In the genomic region with DNA sequence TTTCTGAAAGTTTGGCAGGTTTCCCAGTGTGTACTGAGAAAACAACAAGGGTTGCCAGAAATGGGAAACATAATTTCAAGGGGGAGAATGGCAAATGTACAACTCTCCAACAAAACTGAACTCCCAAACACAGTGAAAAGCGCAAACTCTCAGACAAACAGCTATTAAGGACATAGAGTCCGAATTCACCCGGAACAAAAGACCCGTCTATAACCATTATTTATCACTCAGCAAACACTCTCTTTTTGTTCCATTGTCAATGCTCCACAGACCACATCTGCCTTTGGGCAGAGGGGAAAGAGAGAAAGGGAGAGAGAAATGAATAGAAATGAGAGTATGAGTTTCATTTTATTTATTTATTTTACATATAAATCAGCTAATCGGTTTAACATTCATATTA, we compare ENCODE assay signal across 1 cellular context.
TF ChIP-seq lines count a peak whose summit lies in the region.

No MANE protein-coding gene starts in this region.

TF ChIP-seq in HepG2, 621 proteins besides CTCF, POLR2A, EP300 and RAD21 (continued from another document):
- TF ChIP-seq, protein P1, sequence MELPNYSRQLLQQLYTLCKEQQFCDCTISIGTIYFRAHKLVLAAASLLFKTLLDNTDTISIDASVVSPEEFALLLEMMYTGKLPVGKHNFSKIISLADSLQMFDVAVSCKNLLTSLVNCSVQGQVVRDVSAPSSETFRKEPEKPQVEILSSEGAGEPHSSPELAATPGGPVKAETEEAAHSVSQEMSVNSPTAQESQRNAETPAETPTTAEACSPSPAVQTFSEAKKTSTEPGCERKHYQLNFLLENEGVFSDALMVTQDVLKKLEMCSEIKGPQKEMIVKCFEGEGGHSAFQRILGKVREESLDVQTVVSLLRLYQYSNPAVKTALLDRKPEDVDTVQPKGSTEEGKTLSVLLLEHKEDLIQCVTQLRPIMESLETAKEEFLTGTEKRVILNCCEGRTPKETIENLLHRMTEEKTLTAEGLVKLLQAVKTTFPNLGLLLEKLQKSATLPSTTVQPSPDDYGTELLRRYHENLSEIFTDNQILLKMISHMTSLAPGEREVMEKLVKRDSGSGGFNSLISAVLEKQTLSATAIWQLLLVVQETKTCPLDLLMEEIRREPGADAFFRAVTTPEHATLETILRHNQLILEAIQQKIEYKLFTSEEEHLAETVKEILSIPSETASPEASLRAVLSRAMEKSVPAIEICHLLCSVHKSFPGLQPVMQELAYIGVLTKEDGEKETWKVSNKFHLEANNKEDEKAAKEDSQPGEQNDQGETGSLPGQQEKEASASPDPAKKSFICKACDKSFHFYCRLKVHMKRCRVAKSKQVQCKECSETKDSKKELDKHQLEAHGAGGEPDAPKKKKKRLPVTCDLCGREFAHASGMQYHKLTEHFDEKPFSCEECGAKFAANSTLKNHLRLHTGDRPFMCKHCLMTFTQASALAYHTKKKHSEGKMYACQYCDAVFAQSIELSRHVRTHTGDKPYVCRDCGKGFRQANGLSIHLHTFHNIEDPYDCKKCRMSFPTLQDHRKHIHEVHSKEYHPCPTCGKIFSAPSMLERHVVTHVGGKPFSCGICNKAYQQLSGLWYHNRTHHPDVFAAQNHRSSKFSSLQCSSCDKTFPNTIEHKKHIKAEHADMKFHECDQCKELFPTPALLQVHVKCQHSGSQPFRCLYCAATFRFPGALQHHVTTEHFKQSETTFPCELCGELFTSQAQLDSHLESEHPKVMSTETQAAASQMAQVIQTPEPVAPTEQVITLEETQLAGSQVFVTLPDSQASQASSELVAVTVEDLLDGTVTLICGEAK (IDR thresholded peaks at IDR 0.05), result no peak
- TF ChIP-seq, protein P1 (CRISPR knock-in tag; IDR thresholded peaks at IDR 0.05), result no peak
- TF ChIP-seq, protein P2, sequence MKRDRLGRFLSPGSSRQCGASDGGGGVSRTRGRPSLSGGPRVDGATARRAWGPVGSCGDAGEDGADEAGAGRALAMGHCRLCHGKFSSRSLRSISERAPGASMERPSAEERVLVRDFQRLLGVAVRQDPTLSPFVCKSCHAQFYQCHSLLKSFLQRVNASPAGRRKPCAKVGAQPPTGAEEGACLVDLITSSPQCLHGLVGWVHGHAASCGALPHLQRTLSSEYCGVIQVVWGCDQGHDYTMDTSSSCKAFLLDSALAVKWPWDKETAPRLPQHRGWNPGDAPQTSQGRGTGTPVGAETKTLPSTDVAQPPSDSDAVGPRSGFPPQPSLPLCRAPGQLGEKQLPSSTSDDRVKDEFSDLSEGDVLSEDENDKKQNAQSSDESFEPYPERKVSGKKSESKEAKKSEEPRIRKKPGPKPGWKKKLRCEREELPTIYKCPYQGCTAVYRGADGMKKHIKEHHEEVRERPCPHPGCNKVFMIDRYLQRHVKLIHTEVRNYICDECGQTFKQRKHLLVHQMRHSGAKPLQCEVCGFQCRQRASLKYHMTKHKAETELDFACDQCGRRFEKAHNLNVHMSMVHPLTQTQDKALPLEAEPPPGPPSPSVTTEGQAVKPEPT (CRISPR knock-in tag; IDR thresholded peaks at IDR 0.05; ENCODE audit: low read depth), result no peak
- TF ChIP-seq BRCA1 (CRISPR knock-in tag; IDR thresholded peaks at IDR 0.05) (no peak), SALL2 (CRISPR knock-in tag; IDR thresholded peaks at IDR 0.05) (no peak), ZNF343 (CRISPR knock-in tag; IDR thresholded peaks at IDR 0.05) (no peak), ZNF207 (IDR thresholded peaks at IDR 0.05; ENCODE audit: borderline replicate concordance) (no peak), ZNF816 (CRISPR knock-in tag; IDR thresholded peaks at IDR 0.05; ENCODE audit: borderline replicate concordance) (no peak), KMT2B (CRISPR knock-in tag; IDR thresholded peaks at IDR 0.05) (no peak)
